In genomic region chr16:87515475-87516330, GRCh38 we compare ENCODE assay signal across 14 cellular contexts. TPM values are rescaled to one million over a fixed set of nuclear protein-coding genes. Genes with fewer than 3 reads are reported as not detected.
DNase-seq lines count a peak whose midpoint lies in the region; ATAC-seq and TF ChIP-seq lines count a peak whose summit lies in the region.
"Had no signal": no experiment of that assay in that cellular context is flagged by ENCODE, and none has a peak within 500 bp of the region (broad histone marks: within the 10 kb centered on the region; RNA-seq: fewer than 3 reads in every experiment).

No MANE protein-coding gene starts in this region.

- H4K8ac ChIP-seq in mesendoderm (ENCODE audit: low read depth, low read length) = no peak overlapping the region

- 82 to 86% (median 85%) methylated on average over 19 of the region's 19 CpGs for WGBS in spleen, 5 donors
- WGBS in mesendoderm (ENCODE audit: extremely low coverage, insufficient coverage, low lambda C conversion rate) = no CpG with 5 or more reads among the region's 19 CpGs

- H2AK5ac ChIP-seq in mesendoderm (ENCODE audit: low read length) = no peak overlapping the region

- no peaks in the 10 kb centered on the region for H3K36me3 ChIP-seq in left lung
- no peaks in the 10 kb centered on the region for H3K36me3 ChIP-seq in spleen
- H3K36me3 ChIP-seq in mesendoderm (ENCODE audit: control insufficient read depth, insufficient read depth, low read length) = no peaks in the 10 kb centered on the region

- TF ChIP-seq POLR2A in spleen (IDR thresholded peaks at IDR 0.05) = no peak

- H2BK15ac ChIP-seq in mesendoderm (replicated peaks; ENCODE audit: low read depth) = no peak overlapping the region

- intact Hi-C loops in left lung (cut with DNase I) (no loop called here), spleen (cut with DNase I; ENCODE audit: low total_unique reads) (no loop called here)

- H3K23ac ChIP-seq in mesendoderm (ENCODE audit: low read length) = no peak overlapping the region

- H3K56ac ChIP-seq in mesendoderm (ENCODE audit: low read length) = no peak overlapping the region

- no peak overlapping the region for H3K4ac ChIP-seq in mesendoderm (ENCODE audit: low read depth, low read length)

- TF ChIP-seq CTCF in choroid plexus epithelial cell (conservative IDR thresholded peaks at IDR 0.05; ENCODE audit: low read depth, low read length) = no peak
- no peak for TF ChIP-seq CTCF in left lung (IDR thresholded peaks at IDR 0.05)
- TF ChIP-seq CTCF in spleen (IDR thresholded peaks at IDR 0.05 in 8 of 11, conservative IDR thresholded peaks at IDR 0.05 in 3 of 11) = no peak

- H4K5ac ChIP-seq in mesendoderm (ENCODE audit: low read length) = no peak overlapping the region

- no peaks in the 10 kb centered on the region for H3K79me2 ChIP-seq in mesendoderm (ENCODE audit: control insufficient read depth, insufficient read depth, low read length)

- no peak overlapping the region for H3K4me2 ChIP-seq in mesendoderm (ENCODE audit: low read length)

- H3K27me3 ChIP-seq in left lung (peaks cover 0 to 15% of the 10 kb centered on the region in 2 donors), spleen (replicated peaks in 1 of 7) (peaks cover 0 to 50% (median 0%) of the 10 kb centered on the region in 7 donors), mesendoderm (ENCODE audit: insufficient read depth, low read length, poor library complexity) (no peaks in the 10 kb centered on the region)

- H3K9ac ChIP-seq in mesendoderm (ENCODE audit: low read length) = no peak overlapping the region

- peak; percentile 41 for DNase-seq in choroid plexus epithelial cell (ENCODE audit: low read depth)
- DNase-seq in left lung = no peak
- DNase-seq in spleen = peak; percentile 58
- no peak for DNase-seq in mesendoderm
- DNase-seq in NCI-H2029 (lab: John Stamatoyannopoulos, UW) = no peak
- DNase-seq: Caco-2; CD4-positive, CD25-positive, alpha-beta regulatory T cell; H7; NCI-H187 treated with DMSO at 0.1 percent for 48 hours; NCI-H526 treated with DMSO at 0.1 percent for 48 hours; SIG-M5 had no signal

- H3K9me3 ChIP-seq in left lung = no peaks in the 10 kb centered on the region
- H3K9me3 ChIP-seq in spleen = no peaks in the 10 kb centered on the region
- H3K9me3 ChIP-seq: Caco-2 had no signal

- no peak overlapping the region for H3K4me3 ChIP-seq in choroid plexus epithelial cell (ENCODE audit: low read depth, low read length)
- no peak overlapping the region for H3K4me3 ChIP-seq in left lung
- H3K4me3 ChIP-seq in spleen = no peak overlapping the region
- no peak overlapping the region for H3K4me3 ChIP-seq in mesendoderm (ENCODE audit: low read length)

- no peaks in the 10 kb centered on the region for H3K79me1 ChIP-seq in mesendoderm (ENCODE audit: low read length)

- peak overlapping the region; percentile 55 for H3K27ac ChIP-seq in angular gyrus (ENCODE audit: low read depth, low read length)
- no peak overlapping the region for H3K27ac ChIP-seq in left lung
- no peak overlapping the region for H3K27ac ChIP-seq in spleen
- H3K27ac ChIP-seq in mesendoderm (ENCODE audit: low read depth, low read length) = no peak overlapping the region

- peak; percentile 27 for ATAC-seq in left lung
- ATAC-seq in GM19395 (IDR thresholded peaks at IDR 0.05; ENCODE audit: unreplicated experiment) = no peak
- no peak for ATAC-seq in HG03460 (IDR thresholded peaks at IDR 0.05; ENCODE audit: unreplicated experiment)

- H2BK120ac ChIP-seq in mesendoderm (ENCODE audit: low read depth, low read length) = no peak overlapping the region

- no peak overlapping the region for H3K18ac ChIP-seq in mesendoderm (ENCODE audit: low read length)

- H3K4me1 ChIP-seq in left lung (peaks cover 0 to 10% of the 10 kb centered on the region in 2 donors), spleen (peaks cover 0 to 12% (median 3%) of the 10 kb centered on the region in 6 donors), mesendoderm (ENCODE audit: control insufficient read depth, low read depth, low read length) (no peaks in the 10 kb centered on the region)
- H3K4me1 ChIP-seq: Caco-2 had no signal

- H2BK5ac ChIP-seq in mesendoderm (ENCODE audit: low read length) = no peak overlapping the region

RNA-seq across cellular contexts. Expression of gene ZCCHC14, which starts 22.9 kb away (rescaled TPM):
- 10 to 100 TPM; 23.4 to 24.1 TPM for total RNA-seq in left lung
- total RNA-seq in spleen = 10 to 100 TPM; 11.4 to 18.3 (median 14.2) TPM
- polyA plus RNA-seq in spleen = 1 to 10 TPM; 1.6 to 3.7 (median 1.8) TPM
- 13.4 TPM for polyA plus RNA-seq in mesendoderm (2013, experiment 1 of 2)
- 13.1 TPM for polyA plus RNA-seq in mesendoderm (2013, experiment 2 of 2)

Comparison
In these comparisons a context has a peak if more than half of its experiments do, and no peak if none do; other contexts are left out.
1. DNase-seq: peak in choroid plexus epithelial cell (single experiment) and spleen (single experiment); none in left lung (0 of 2), mesendoderm (single experiment) and NCI-H2029 (single experiment).